26 cellular contexts compared by ENCODE assay signal in genomic region chrX:134935286-134935685, GRCh38. TPM values are rescaled to one million over a fixed set of nuclear protein-coding genes. Genes with fewer than 3 reads are reported as not detected.
A peak's percentile ranks its signal among the peaks of the same experiment; 100 is the strongest.
DNase-seq lines count a peak whose midpoint lies in the region; ATAC-seq, FAIRE-seq and TF ChIP-seq lines count a peak whose summit lies in the region.
"Had no signal": no experiment of that assay in that cellular context is flagged by ENCODE, and none has a peak within 500 bp of the region (broad histone marks: within the 10 kb centered on the region; RNA-seq: fewer than 3 reads in every experiment).

No MANE protein-coding gene starts in this region.

- DNase-seq in AG10803 (ENCODE audit: low read depth) (peak; percentile 6), RCC 7860 (ENCODE audit: low spot score) (peak; percentile 46), kidney glomerular epithelial cell (lab: John Stamatoyannopoulos, UW) (peak; percentile 65), superior temporal gyrus (ENCODE audit: extremely low spot score) (no peak), foreskin melanocyte (no peak)
- DNase-seq: AML-193; CD4-positive, alpha-beta memory T cell; COR-L47; HCEC 1CT; IMR-90; KG1; MM.1S; NCI-H1694; NCI-H2081 treated with DMSO at 0.1 percent for 48 hours; NCI-H2171; NCI-H524 treated with DMSO at 0.1 percent for 48 hours; NCI-H774; PC-3; RPMI8226; SHP77 treated with DMSO at 0.1 percent for 48 hours had no signal

- FAIRE-seq in G401.6 (lab: Jason Lieb, UNC) (peak; percentile 96), RCC 7860 (lab: Jason Lieb, UNC) (no peak)
- FAIRE-seq: GM19239, H1 had no signal

- TF ChIP-seq CTCF in AG10803 (conservative IDR thresholded peaks at IDR 0.05; ENCODE audit: low read length): no peak

- ATAC-seq in HG03135 (IDR thresholded peaks at IDR 0.05; ENCODE audit: unreplicated experiment): no peak
- no peak for ATAC-seq in esophagus mucosa
- ATAC-seq: PC-3 had no signal

- H3K4me3 ChIP-seq in AG10803 (ENCODE audit: low read length): no peak overlapping the region
- H3K4me3 ChIP-seq: BLaER1 treated with 17β-estradiol and CSF1 and Interleukin-3, amounts not matched to agents 10 nM and 100 nM had no signal

RNA-seq across cellular contexts. Expression of gene MOSPD1, which starts 20.2 kb away (rescaled TPM):
- 21.1 TPM for total RNA-seq in esophagus mucosa

RNA-seq across cellular contexts. Expression of gene SMIM10, which starts 55.5 kb away (rescaled TPM):
- 0.84 TPM for total RNA-seq in esophagus mucosa
- total RNA-seq: CD4-positive, alpha-beta memory T cell; PC-3 had no signal

Comparison
In these comparisons a context has a peak if more than half of its experiments do, and no peak if none do; other contexts are left out.
1. DNase-seq: peak in AG10803 (single experiment), RCC 7860 (single experiment) and kidney glomerular epithelial cell (single experiment); none in superior temporal gyrus (single experiment) and foreskin melanocyte (single experiment).